28 cellular contexts compared by ENCODE assay signal in the genomic region with DNA sequence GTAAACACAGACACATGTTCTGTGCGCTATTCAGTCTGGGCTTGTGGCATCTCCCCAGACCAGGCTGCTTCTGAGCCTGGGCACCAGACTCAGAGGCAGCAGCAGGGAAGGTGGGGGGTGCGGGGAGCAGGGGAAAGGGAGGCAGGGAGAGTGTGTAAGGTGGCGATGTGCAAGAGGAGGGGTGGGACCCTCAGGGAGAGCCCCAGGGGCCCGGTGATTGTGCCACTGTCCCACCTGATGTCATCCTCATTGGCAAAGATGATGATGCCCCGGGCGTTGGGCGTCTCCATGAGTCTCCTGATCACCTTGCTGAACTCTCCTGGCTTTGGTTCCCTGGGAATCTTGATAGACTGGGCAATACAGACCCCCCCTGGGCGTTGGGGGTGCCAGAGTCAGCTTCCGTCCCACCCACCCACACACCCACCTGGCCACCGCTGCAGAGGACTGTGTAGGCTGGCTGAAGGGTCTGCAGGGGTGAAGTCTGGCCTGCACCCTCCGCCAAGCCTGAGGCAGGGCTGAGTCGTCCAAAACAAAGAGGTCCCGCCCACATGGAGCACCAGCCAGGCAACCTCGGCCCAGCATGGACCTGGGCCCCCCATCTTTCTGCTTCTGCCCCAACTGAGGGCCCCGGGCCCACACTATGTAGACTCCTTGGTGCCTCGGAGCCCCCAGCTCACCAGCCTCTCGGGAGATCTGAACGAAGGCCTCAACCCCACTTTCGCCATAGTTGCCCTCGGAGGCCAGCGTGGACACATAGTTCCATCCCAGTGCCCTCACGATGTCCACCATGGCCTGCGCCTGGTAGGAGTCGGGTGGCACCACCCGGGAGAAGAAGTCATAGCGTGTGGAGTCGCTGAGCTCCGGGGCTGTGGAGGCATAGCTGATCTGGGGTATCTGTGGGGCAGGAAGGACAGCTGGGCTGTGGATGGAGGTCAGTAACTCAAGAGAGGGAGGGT. TPM values are rescaled to one million over a fixed set of nuclear protein-coding genes. Genes with fewer than 3 reads are reported as not detected.
"Had no signal": no experiment of that assay in that cellular context is flagged by ENCODE, and none has a peak within 500 bp of the region (broad histone marks: within the 10 kb centered on the region; RNA-seq: fewer than 3 reads in every experiment).

No MANE protein-coding gene starts in this region.

- DNase-seq: cerebellar nuclear complex; colonic mucosa; dermis blood vessel endothelial cell; effector CD4-positive, alpha-beta T cell; endodermal cell; foreskin melanocyte; kidney glomerular epithelial cell; lower lobe of right lung; natural killer cell; occipital lobe; sigmoid colon; stimulated activated CD4-positive, alpha-beta T cell treated with anti-CD3 and anti-CD28 coated beads, Interleukin-12 subunit alpha, Interleukin-12 subunit beta, amount 100 ng/mL, for 4 hours; stimulated activated naive CD4-positive, alpha-beta T cell; stomach; substantia nigra; transverse colon had no signal

- H3K79me2 ChIP-seq: hepatocyte had no signal

- H3K9me3 ChIP-seq: colonic mucosa had no signal

- H3K4me1 Mint-ChIP-seq: memory B cell, mesothelial cell of epicardium, natural killer cell had no signal

- H3K27ac ChIP-seq: colonic mucosa, hepatocyte, lower lobe of right lung, right atrium auricular region, sigmoid colon, skin epidermis, stomach, thoracic aorta, transverse colon had no signal

- H3K4me3 Mint-ChIP-seq: endodermal cell, memory B cell, mesothelial cell of epicardium, natural killer cell, neural crest cell had no signal

- FAIRE-seq: islet of Langerhans had no signal

- H3K4me3 ChIP-seq: colonic mucosa, hepatocyte, lower lobe of right lung, right atrium auricular region, sigmoid colon, skin epidermis, stomach, thoracic aorta, transverse colon had no signal

- H3K4me2 ChIP-seq: hepatocyte had no signal

- H3K27ac Mint-ChIP-seq: endodermal cell, memory B cell, mesothelial cell of epicardium, natural killer cell had no signal

- H3K27me3 ChIP-seq: colonic mucosa, right atrium auricular region had no signal

- H2AFZ ChIP-seq: hepatocyte had no signal

- H3K36me3 ChIP-seq: colonic mucosa, lower lobe of right lung, right atrium auricular region, sigmoid colon, stomach, thoracic aorta, transverse colon had no signal

- ATAC-seq: lower lobe of right lung, natural killer cell had no signal

- H3K36me3 Mint-ChIP-seq: natural killer cell had no signal

- H3K4me1 ChIP-seq: colonic mucosa, lower lobe of right lung, right atrium auricular region, transverse colon had no signal

RNA-seq across cellular contexts. Expression of gene GRM6, which starts 3.7 kb away (rescaled TPM):
- total RNA-seq: colonic mucosa, dermis blood vessel endothelial cell, endodermal cell, hepatocyte, lower lobe of right lung, mesothelial cell of epicardium, mucosa of gallbladder, myocyte, natural killer cell, neural crest cell, right atrium auricular region, sigmoid colon, stomach, thoracic aorta, transverse colon, urinary bladder had no signal
- polyA plus RNA-seq: esophagus, hepatocyte, stomach, urinary bladder had no signal

RNA-seq across cellular contexts. Expression of gene ZNF454, which starts 50.5 kb away (rescaled TPM):
- total RNA-seq: myocyte, natural killer cell had no signal
- polyA plus RNA-seq: hepatocyte had no signal
